Comparison of ENCODE assay signal across 1 cellular context in genomic region chr17:42456223-42457106, GRCh38.
TF ChIP-seq lines count a peak whose summit lies in the region.

No MANE protein-coding gene starts in this region.

TF ChIP-seq in H1, 55 proteins besides CTCF, POLR2A, EP300 and RAD21 (continued from another document):
- TF ChIP-seq ATF2 (IDR thresholded peaks at IDR 0.05; ENCODE audit: low read length) (no peak), SP4 (IDR thresholded peaks at IDR 0.05; ENCODE audit: low read length) (no peak), BCL11A (IDR thresholded peaks at IDR 0.05; ENCODE audit: low read depth in 2 of 2, low read length in 2 of 2) (no peak), SP1 (IDR thresholded peaks at IDR 0.05; ENCODE audit: low read depth, low read length) (no peak), RFX5 (IDR thresholded peaks at IDR 0.05; ENCODE audit: borderline replicate concordance, low read depth, low read length) (no peak), MAFK (IDR thresholded peaks at IDR 0.05; ENCODE audit: low read depth, low read length) (no peak), SAP30 (IDR thresholded peaks at IDR 0.05; ENCODE audit: insufficient read depth, insufficient replicate concordance, low read length) (no peak), RXRA (IDR thresholded peaks at IDR 0.05; ENCODE audit: insufficient read depth, low read depth, low read length) (no peak), CREB1 (IDR thresholded peaks at IDR 0.05) (no peak), POU5F1 (IDR thresholded peaks at IDR 0.05; ENCODE audit: low read depth, low read length) (no peak), CHD1 (IDR thresholded peaks at IDR 0.05; ENCODE audit: low read depth, low read length) (no peak), JUN (IDR thresholded peaks at IDR 0.05; ENCODE audit: low read depth, low read length) (no peak), HDAC2 (IDR thresholded peaks at IDR 0.05; ENCODE audit: borderline replicate concordance in 1 of 2, low read depth in 2 of 2, low read length in 2 of 2) (no peak), EZH2 (IDR thresholded peaks at IDR 0.05; ENCODE audit: low read depth, low read length, severe bottlenecking) (no peak), SIRT6 (IDR thresholded peaks at IDR 0.05; ENCODE audit: low read length) (no peak)
